ENCODE assay signal across 11 cellular contexts in the genomic region with DNA sequence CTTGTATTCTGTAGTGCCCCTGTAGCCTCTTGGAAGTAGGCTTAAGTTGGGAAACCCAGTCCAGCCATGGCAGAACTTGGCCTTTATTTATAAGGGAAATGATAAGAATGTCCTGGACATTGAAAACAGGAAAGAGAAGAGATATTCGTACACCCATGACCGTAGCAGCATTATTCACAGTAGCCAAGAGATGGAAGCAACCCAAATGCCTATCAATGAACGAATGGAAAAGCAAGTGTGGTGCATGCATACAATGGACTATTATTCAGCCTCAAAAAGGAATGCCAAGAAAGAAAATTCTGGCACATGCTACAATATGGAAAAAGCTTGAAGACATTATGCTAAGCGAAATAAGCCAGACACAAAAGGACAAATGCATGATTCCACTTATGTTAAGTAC.
"Had no signal": no experiment of that assay in that cellular context is flagged by ENCODE, and none has a peak within 500 bp of the region (broad histone marks: within the 10 kb centered on the region; RNA-seq: fewer than 3 reads in every experiment).

No MANE protein-coding gene starts in this region.

- H3K27ac ChIP-seq: SK-N-MC, VCaP had no signal

- H3K27me3 ChIP-seq: esophagus squamous epithelium had no signal

- H3K36me3 ChIP-seq: esophagus squamous epithelium had no signal

- H3K9me3 ChIP-seq: esophagus squamous epithelium had no signal

- DNase-seq: activated CD4-positive, alpha-beta memory T cell treated with anti-CD3 and anti-CD28 coated beads, Interleukin-2, amount 10 ng/mL, durations not matched to agents 7 days and 5 days; activated CD8-positive, alpha-beta memory T cell treated with anti-CD3 and anti-CD28 coated beads, Interleukin-2, amount 50 U/mL, for 4 hours; activated naive CD4-positive, alpha-beta T cell treated with anti-CD3 and anti-CD28 coated beads, Interleukin-2, amount 10 ng/mL, durations not matched to agents 7 days and 5 days; esophagus squamous epithelium; immature natural killer cell; occipital lobe; T-helper 1 cell; trophoblast cell had no signal

- H3K4me3 ChIP-seq: esophagus squamous epithelium, SK-N-MC, smooth muscle cell had no signal
